In genomic region chr12:12585115-12585862, GRCh38 we compare ENCODE assay signal across 2 cellular contexts.
TF ChIP-seq lines count a peak whose summit lies in the region.

No MANE protein-coding gene starts in this region.

TF ChIP-seq in Ishikawa, 13 proteins besides CTCF, POLR2A, EP300 and RAD21:
- TF ChIP-seq TEAD4 (IDR thresholded peaks at IDR 0.05) (peak; percentile 81), CEBPB (IDR thresholded peaks at IDR 0.05) (peak; percentile 98), NFIC (IDR thresholded peaks at IDR 0.05) (peak; percentile 37; the same call in 1 of the 2 replicates), USF1 (IDR thresholded peaks at IDR 0.05) (no peak)

TF ChIP-seq in GM12878, 131 proteins besides CTCF, POLR2A, EP300 and RAD21:
- TF ChIP-seq TBL1XR1 (IDR thresholded peaks at IDR 0.05; ENCODE audit: low read depth, low read length) (no peak), NFIC (IDR thresholded peaks at IDR 0.05; ENCODE audit: low read depth, low read length) (peak; percentile 24; the same call in 1 of the 2 replicates), ATF2 (IDR thresholded peaks at IDR 0.05; ENCODE audit: low read length) (0 out of 2 replicates have a peak, but pooled peaks have one; percentile 2), IKZF1 (conservative IDR thresholded peaks at IDR 0.05) (0 out of 2 replicates have a peak, but pooled peaks have one; percentile 28), EED (IDR thresholded peaks at IDR 0.05; ENCODE audit: low read depth) (0 out of 2 replicates have a peak, but pooled peaks have one; percentile 6), POU2F2 (IDR thresholded peaks at IDR 0.05; ENCODE audit: borderline replicate concordance, low read depth, low read length) (no peak)
